ENCODE assay signal across 24 cellular contexts in genomic region chr11:108726077-108726800, GRCh38.
DNase-seq lines count a peak whose midpoint lies in the region; ATAC-seq, FAIRE-seq and TF ChIP-seq lines count a peak whose summit lies in the region.
"Had no signal": no experiment of that assay in that cellular context is flagged by ENCODE, and none has a peak within 500 bp of the region (broad histone marks: within the 10 kb centered on the region; RNA-seq: fewer than 3 reads in every experiment).

No MANE protein-coding gene starts in this region.

- peak overlapping the region; percentile 26 for H3K27ac Mint-ChIP-seq in activated CD8-positive, alpha-beta T cell treated with anti-CD3 and anti-CD28 coated beads for 36 hours
- H3K27ac Mint-ChIP-seq in activated CD8-positive, alpha-beta T cell treated with anti-CD3 and anti-CD28 coated beads, Interleukin-2, amount 10 ng/mL, durations not matched to agents 7 days and 5 days = no peak overlapping the region
- H3K27ac Mint-ChIP-seq in endodermal cell = peak overlapping the region; percentile 5
- no peak overlapping the region for H3K27ac Mint-ChIP-seq in HFFc6
- H3K27ac Mint-ChIP-seq: activated naive CD4-positive, alpha-beta T cell treated with anti-CD3 and anti-CD28 coated beads for 36 hours; CD4-positive, alpha-beta T cell; mesothelial cell of epicardium had no signal

- TF ChIP-seq RAD21 in HepG2 (CRISPR knock-in tag; IDR thresholded peaks at IDR 0.05) = no peak

- DNase-seq in activated CD8-positive, alpha-beta T cell treated with anti-CD3 and anti-CD28 coated beads for 36 hours = no peak
- no peak for DNase-seq in activated CD8-positive, alpha-beta T cell treated with anti-CD3 and anti-CD28 coated beads, Interleukin-2, amount 10 ng/mL, durations not matched to agents 7 days and 5 days
- peak; percentile 17 for DNase-seq in GM12865 (ENCODE audit: low read depth)
- no peak for DNase-seq in endodermal cell
- no peak for DNase-seq in HepG2 (ENCODE audit: low spot score)
- no peak for DNase-seq in GM20000 (ENCODE audit: low spot score)
- no peak for DNase-seq in HFFc6
- DNase-seq: activated CD8-positive, alpha-beta memory T cell treated with anti-CD3 and anti-CD28 coated beads, Interleukin-2, amount 50 U/mL, for 48 hours; activated naive CD4-positive, alpha-beta T cell treated with anti-CD3 and anti-CD28 coated beads for 36 hours; CD4-positive, alpha-beta T cell; effector CD4-positive, alpha-beta T cell; EL; naive B cell; NCI-H1105; NCI-H1930; NCI-H524 treated with DMSO at 0.1 percent for 48 hours; NK-92 treated with Interleukin-12 subunit alpha and Interleukin-12 subunit beta, amount 100 ng/mL, for 24 hours; SHP77; transverse colon had no signal

- FAIRE-seq in HepG2 (lab: Jason Lieb, UNC) = no peak
- FAIRE-seq: bronchial epithelial cell, colon, keratinocyte had no signal

- H3K36me3 ChIP-seq in endodermal cell (ENCODE audit: control insufficient read depth, insufficient read depth, low read length) (peaks cover 37% of the 10 kb centered on the region), HepG2 (replicated peaks in 1 of 2; ENCODE audit: control insufficient read depth in 1 of 2, insufficient read depth in 2 of 2, low read length in 2 of 2) (peaks cover 3 to 17% of the 10 kb centered on the region in 2 experiments; a peak in 2 of 5 replicates)

- no peaks in the 10 kb centered on the region for H3K27me3 Mint-ChIP-seq in activated CD8-positive, alpha-beta T cell treated with anti-CD3 and anti-CD28 coated beads for 36 hours
- no peaks in the 10 kb centered on the region for H3K27me3 Mint-ChIP-seq in activated CD8-positive, alpha-beta T cell treated with anti-CD3 and anti-CD28 coated beads, Interleukin-2, amount 10 ng/mL, durations not matched to agents 7 days and 5 days (ENCODE audit: low read depth)
- no peaks in the 10 kb centered on the region for H3K27me3 Mint-ChIP-seq in endodermal cell (ENCODE audit: insufficient read depth)
- no peaks in the 10 kb centered on the region; the same call in 1 of the 2 replicates for H3K27me3 Mint-ChIP-seq in HFFc6 (ENCODE audit: insufficient read depth)
- H3K27me3 Mint-ChIP-seq: CD4-positive, alpha-beta T cell; naive B cell had no signal

- peaks cover 58% of the 10 kb centered on the region for H3K36me3 Mint-ChIP-seq in activated CD8-positive, alpha-beta T cell treated with anti-CD3 and anti-CD28 coated beads for 36 hours (ENCODE audit: low read depth)
- peaks cover 35% of the 10 kb centered on the region for H3K36me3 Mint-ChIP-seq in activated CD8-positive, alpha-beta T cell treated with anti-CD3 and anti-CD28 coated beads, Interleukin-2, amount 10 ng/mL, durations not matched to agents 7 days and 5 days (ENCODE audit: low read depth)
- H3K36me3 Mint-ChIP-seq in endodermal cell (ENCODE audit: low read depth) = peaks cover 19% of the 10 kb centered on the region
- H3K36me3 Mint-ChIP-seq in HFFc6 (ENCODE audit: low read depth) = peaks cover 30% of the 10 kb centered on the region

- no peak overlapping the region for H3K4me2 ChIP-seq in HepG2 (ENCODE audit: low read depth, low read length)

- no peaks in the 10 kb centered on the region for H3K9me3 ChIP-seq in endodermal cell (ENCODE audit: control insufficient read depth, low read length)
- no peaks in the 10 kb centered on the region for H3K9me3 ChIP-seq in HepG2 (ENCODE audit: low read length)
- H3K9me3 ChIP-seq: transverse colon had no signal

- no peaks in the 10 kb centered on the region for H3K27me3 ChIP-seq in endodermal cell (ENCODE audit: control insufficient read depth, insufficient read depth, low read length, poor library complexity, severe bottlenecking)
- no peaks in the 10 kb centered on the region for H3K27me3 ChIP-seq in HepG2 (ENCODE audit: control insufficient read depth in 1 of 2, insufficient read depth in 2 of 2, low read length in 2 of 2)
- H3K27me3 ChIP-seq: transverse colon had no signal

- no peaks in the 10 kb centered on the region for H4K20me1 ChIP-seq in HepG2 (ENCODE audit: insufficient read depth, low read length)

- intact Hi-C loops in activated CD8-positive, alpha-beta T cell treated with anti-CD3 and anti-CD28 coated beads for 36 hours (cut with micrococcal nuclease) = no loop called here
- intact Hi-C loops in HepG2 (cut with micrococcal nuclease; ENCODE audit: unreplicated experiment) = no loop called here

- POLR2A ChIA-PET in activated CD8-positive, alpha-beta T cell treated with anti-CD3 and anti-CD28 coated beads for 36 hours (lab: Charles Lee) = no interaction called here
- POLR2A ChIA-PET in activated CD8-positive, alpha-beta T cell treated with anti-CD3 and anti-CD28 coated beads, Interleukin-2, amount 10 ng/mL, durations not matched to agents 7 days and 5 days (lab: Charles Lee) = no interaction called here
- POLR2A ChIA-PET in HepG2 (lab: Yijun Ruan, JAX) = no interaction called here

- H3K27ac ChIP-seq in endodermal cell (ENCODE audit: low read depth, low read length) (no peak overlapping the region), HepG2 (ENCODE audit: extremely low read length, insufficient read depth, low read length) (no peak overlapping the region)
- H3K27ac ChIP-seq: transverse colon had no signal

- no peaks in the 10 kb centered on the region for H3K4me1 ChIP-seq in endodermal cell (ENCODE audit: control insufficient read depth, insufficient read depth, low read length)
- H3K4me1 ChIP-seq in HepG2 (ENCODE audit: insufficient read depth, low read length) = no peaks in the 10 kb centered on the region
- H3K4me1 ChIP-seq: transverse colon had no signal

- H3K9me3 Mint-ChIP-seq in activated CD8-positive, alpha-beta T cell treated with anti-CD3 and anti-CD28 coated beads for 36 hours = peaks cover 5% of the 10 kb centered on the region
- H3K9me3 Mint-ChIP-seq in activated CD8-positive, alpha-beta T cell treated with anti-CD3 and anti-CD28 coated beads, Interleukin-2, amount 10 ng/mL, durations not matched to agents 7 days and 5 days (ENCODE audit: insufficient read depth) = no peaks in the 10 kb centered on the region
- H3K9me3 Mint-ChIP-seq in endodermal cell (no peaks in the 10 kb centered on the region), HFFc6 (no peaks in the 10 kb centered on the region; the same call in 1 of the 2 replicates)

- in situ Hi-C loops in HepG2 (cut with HindIII; ENCODE audit: extremely low pct_ligation_motif_present, low pct_unique_long_range_greater_than_20kb) = no loop called here

- no peak for TF ChIP-seq POLR2A in HepG2 (IDR thresholded peaks at IDR 0.05; ENCODE audit: insufficient read depth in 1 of 2, low read depth in 2 of 2, low read length in 2 of 2)

- TF ChIP-seq EP300 in HepG2 (IDR thresholded peaks at IDR 0.05; ENCODE audit: low read depth in 2 of 2, low read length in 2 of 2) (no peak), HepG2 (CRISPR knock-in tag; IDR thresholded peaks at IDR 0.05; ENCODE audit: borderline replicate concordance) (no peak)

- no TSS peak for BruUV-seq in HepG2 (replicated peaks; lab: Mats Ljungman, UMichigan)

- peak overlapping the region; percentile 53 for H3K4me3 ChIP-seq in GM12865 (ENCODE audit: low read depth, low read length)
- H3K4me3 ChIP-seq in endodermal cell (ENCODE audit: low read length) = no peak overlapping the region
- H3K4me3 ChIP-seq in HepG2 (replicated peaks in 1 of 3; ENCODE audit: insufficient read depth in 1 of 3, low read depth in 2 of 3, low read length in 3 of 3) = no peak overlapping the region
- H3K4me3 ChIP-seq: transverse colon had no signal

- CTCF ChIA-PET in activated CD8-positive, alpha-beta T cell treated with anti-CD3 and anti-CD28 coated beads for 36 hours (lab: Charles Lee) = no interaction called here
- CTCF ChIA-PET in activated CD8-positive, alpha-beta T cell treated with anti-CD3 and anti-CD28 coated beads, Interleukin-2, amount 10 ng/mL, durations not matched to agents 7 days and 5 days (lab: Charles Lee) = interaction anchor here (1.5 kb wide), 1 partner anchor 9 kb away, joined by 5 read pairs; no protein-coding TSS in a partner anchor
- CTCF ChIA-PET in HepG2 (lab: Yijun Ruan, JAX; ENCODE audit: low intra/inter-chr PET ratio, low total read pairs) = no interaction called here

- H3K9ac ChIP-seq in endodermal cell (ENCODE audit: extremely low read depth, low read length, poor library complexity, severe bottlenecking) (no peak overlapping the region), HepG2 (ENCODE audit: insufficient read depth, low read depth, low read length) (no peak overlapping the region)

- 95 to 100% methylated on average over 2 to 4 of the region's 4 CpGs for WGBS in endodermal cell (ENCODE audit: insufficient coverage in 1 of 2, insufficient read length in 1 of 2), 2 experiments
- WGBS in HepG2 (ENCODE audit: low lambda C conversion rate) = 94% methylated on average over 4 of the region's 4 CpGs

- no peak overlapping the region for H3K4me3 Mint-ChIP-seq in activated CD8-positive, alpha-beta T cell treated with anti-CD3 and anti-CD28 coated beads for 36 hours
- no peak overlapping the region for H3K4me3 Mint-ChIP-seq in activated CD8-positive, alpha-beta T cell treated with anti-CD3 and anti-CD28 coated beads, Interleukin-2, amount 10 ng/mL, durations not matched to agents 7 days and 5 days
- no peak overlapping the region for H3K4me3 Mint-ChIP-seq in endodermal cell
- no peak overlapping the region for H3K4me3 Mint-ChIP-seq in HFFc6
- H3K4me3 Mint-ChIP-seq: activated naive CD4-positive, alpha-beta T cell treated with anti-CD3 and anti-CD28 coated beads for 36 hours; CD4-positive, alpha-beta T cell; mesothelial cell of epicardium; naive B cell had no signal

- H2AFZ ChIP-seq in HepG2 (ENCODE audit: low read length) = no peak overlapping the region

- no peak for ATAC-seq in activated CD8-positive, alpha-beta T cell treated with anti-CD3 and anti-CD28 coated beads for 36 hours
- no peak for ATAC-seq in activated CD8-positive, alpha-beta T cell treated with anti-CD3 and anti-CD28 coated beads, Interleukin-2, amount 10 ng/mL, durations not matched to agents 7 days and 5 days
- ATAC-seq in HG03108 (IDR thresholded peaks at IDR 0.05; ENCODE audit: unreplicated experiment) (peak; percentile 26), HepG2 (no peak)

- TF ChIP-seq CTCF in activated CD8-positive, alpha-beta T cell treated with anti-CD3 and anti-CD28 coated beads for 36 hours (IDR thresholded peaks at IDR 0.05) = no peak
- TF ChIP-seq CTCF in GM12865 (IDR thresholded peaks at IDR 0.05; ENCODE audit: insufficient read depth, low read depth, low read length, missing control alignments) (no peak), endodermal cell (conservative IDR thresholded peaks at IDR 0.05) (no peak), HepG2 (CRISPR knock-in tag; IDR thresholded peaks at IDR 0.05) (no peak), GM20000 (IDR thresholded peaks at IDR 0.05; ENCODE audit: extremely low read depth, missing control alignments) (no peak), HFFc6 (IDR thresholded peaks at IDR 0.05) (no peak)

- H3K4me1 Mint-ChIP-seq in activated CD8-positive, alpha-beta T cell treated with anti-CD3 and anti-CD28 coated beads for 36 hours (ENCODE audit: low read depth) = peaks cover 42% of the 10 kb centered on the region
- peaks cover 3% of the 10 kb centered on the region for H3K4me1 Mint-ChIP-seq in activated CD8-positive, alpha-beta T cell treated with anti-CD3 and anti-CD28 coated beads, Interleukin-2, amount 10 ng/mL, durations not matched to agents 7 days and 5 days (ENCODE audit: low read depth)
- H3K4me1 Mint-ChIP-seq in endodermal cell (no peaks in the 10 kb centered on the region), HFFc6 (ENCODE audit: low read depth) (peaks cover 32% of the 10 kb centered on the region)

- H3K79me2 ChIP-seq in HepG2 (ENCODE audit: insufficient read depth, low read length) = no peaks in the 10 kb centered on the region

Comparison
In these comparisons a context has a peak if more than half of its experiments do, and no peak if none do; other contexts are left out.
1. H3K27ac Mint-ChIP-seq: peak in activated CD8-positive, alpha-beta T cell treated with anti-CD3 and anti-CD28 coated beads for 36 hours (single experiment) and endodermal cell (single experiment); none in activated CD8-positive, alpha-beta T cell treated with anti-CD3 and anti-CD28 coated beads, Interleukin-2, amount 10 ng/mL, durations not matched to agents 7 days and 5 days (single experiment) and HFFc6 (single experiment).